ENCODE assay signal across 8 cellular contexts in genomic region chr14:36373982-36374673, GRCh38. TPM values are rescaled to one million over a fixed set of nuclear protein-coding genes. Genes with fewer than 3 reads are reported as not detected.
DNase-seq lines count a peak whose midpoint lies in the region; ATAC-seq and TF ChIP-seq lines count a peak whose summit lies in the region.

No MANE protein-coding gene starts in this region.

- ATAC-seq in GM21447 (IDR thresholded peaks at IDR 0.05; ENCODE audit: unreplicated experiment) (peak; percentile 88), esophagus mucosa (peak; percentile 91)
- ATAC-seq in stimulated activated naive CD8-positive, alpha-beta T cell treated with anti-CD3 and anti-CD28 coated beads, Interleukin-15, Interleukin-2, amounts not matched to agents 100 U/mL and 50 U/mL, for 24 hours = peak; percentile 81

- no peak overlapping the region for H3K27ac Mint-ChIP-seq in nephron progenitor cell

- DNase-seq in DMS153 treated with DMSO at 0.1 percent for 48 hours (lab: John Stamatoyannopoulos, UW; ENCODE audit: unreplicated experiment) (peak; percentile 88), HT-29 (ENCODE audit: low spot score) (peak; percentile 90), NOMO-1 treated with DMSO at 0.1 percent for 48 hours (lab: John Stamatoyannopoulos, UW; ENCODE audit: unreplicated experiment) (peak; percentile 64), nephron progenitor cell (peak; percentile 83)
- DNase-seq in activated CD8-positive, alpha-beta memory T cell treated with anti-CD3 and anti-CD28 coated beads, Interleukin-2, amount 50 U/mL, for 24 hours (ENCODE audit: extremely low read depth) = peak; percentile 50
- DNase-seq in stimulated activated naive CD8-positive, alpha-beta T cell treated with anti-CD3 and anti-CD28 coated beads, Interleukin-15, Interleukin-2, amounts not matched to agents 100 U/mL and 50 U/mL, for 24 hours = peak; percentile 76

- H3K9me3 Mint-ChIP-seq in nephron progenitor cell = no peaks in the 10 kb centered on the region

- TF ChIP-seq CTCF in nephron progenitor cell (IDR thresholded peaks at IDR 0.05) = peak; percentile 85

- H3K36me3 Mint-ChIP-seq in nephron progenitor cell (ENCODE audit: low read depth) = no peaks in the 10 kb centered on the region

- no peak overlapping the region for H3K4me3 Mint-ChIP-seq in nephron progenitor cell

- H3K4me1 Mint-ChIP-seq in nephron progenitor cell = no peaks in the 10 kb centered on the region

- peaks cover 32% of the 10 kb centered on the region for H3K27me3 Mint-ChIP-seq in nephron progenitor cell (ENCODE audit: low read depth, poor library complexity)

RNA-seq across cellular contexts. Expression of gene MBIP, which starts 53.7 kb away (rescaled TPM):
- 2.1 and 2.5 TPM in 2 replicates for total RNA-seq in HT-29 (2014; rRNA removed; shearing (Covaris generic))
- total RNA-seq in esophagus mucosa = 12.5 TPM

Comparison
In these comparisons a context has a peak if more than half of its experiments do, and no peak if none do; other contexts are left out.
1. Peak in every context shown above with its lines: DNase-seq and ATAC-seq.